ENCODE assay signal across 2 cellular contexts in the genomic region with DNA sequence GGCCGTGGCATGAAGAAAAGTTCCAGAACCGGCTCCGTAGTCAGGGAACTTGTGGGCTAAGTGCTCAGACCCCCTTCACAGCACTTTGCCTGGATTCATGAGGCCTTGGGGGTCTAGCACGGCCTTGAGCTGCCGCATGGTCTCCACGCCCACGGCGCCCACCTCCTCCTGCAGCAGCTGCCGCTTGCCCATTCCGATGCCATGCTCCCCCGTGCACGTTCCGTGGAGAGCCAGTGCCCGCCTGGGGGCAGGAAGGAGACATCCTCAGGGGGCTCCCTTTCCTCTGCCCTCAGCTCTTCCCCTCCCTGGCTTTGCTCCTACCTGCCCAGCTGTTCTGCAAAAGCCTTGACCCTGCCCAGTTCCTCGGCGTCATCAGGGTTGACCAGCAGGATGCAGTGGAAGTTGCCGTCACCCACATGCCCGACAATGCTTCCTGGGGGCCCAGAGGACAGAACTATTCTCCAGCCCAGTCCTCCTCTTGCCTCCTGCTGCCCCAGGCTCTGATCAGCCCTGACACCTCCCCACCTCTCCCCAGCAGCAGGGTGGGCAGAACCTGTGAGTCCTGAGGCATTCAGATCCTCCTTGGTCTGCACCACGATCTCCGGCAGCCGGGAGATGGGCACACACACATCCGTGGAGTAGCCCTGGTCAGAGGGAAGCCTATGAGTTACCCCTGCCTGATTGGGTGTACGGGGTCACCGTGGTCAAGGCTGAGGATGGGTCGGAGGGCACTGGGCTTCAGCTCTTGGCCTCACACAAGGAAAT.
TF ChIP-seq lines count a peak whose summit lies in the region.

No MANE protein-coding gene starts in this region.

TF ChIP-seq in GM23338, 12 proteins besides CTCF, POLR2A, EP300 and RAD21 (continues in another document):
- no peak for TF ChIP-seq STAT1 (IDR thresholded peaks at IDR 0.05; ENCODE audit: unreplicated experiment)
- TF ChIP-seq EZH2phosphoT487 (IDR thresholded peaks at IDR 0.05; ENCODE audit: unreplicated experiment): no peak
- TF ChIP-seq, protein P1, sequence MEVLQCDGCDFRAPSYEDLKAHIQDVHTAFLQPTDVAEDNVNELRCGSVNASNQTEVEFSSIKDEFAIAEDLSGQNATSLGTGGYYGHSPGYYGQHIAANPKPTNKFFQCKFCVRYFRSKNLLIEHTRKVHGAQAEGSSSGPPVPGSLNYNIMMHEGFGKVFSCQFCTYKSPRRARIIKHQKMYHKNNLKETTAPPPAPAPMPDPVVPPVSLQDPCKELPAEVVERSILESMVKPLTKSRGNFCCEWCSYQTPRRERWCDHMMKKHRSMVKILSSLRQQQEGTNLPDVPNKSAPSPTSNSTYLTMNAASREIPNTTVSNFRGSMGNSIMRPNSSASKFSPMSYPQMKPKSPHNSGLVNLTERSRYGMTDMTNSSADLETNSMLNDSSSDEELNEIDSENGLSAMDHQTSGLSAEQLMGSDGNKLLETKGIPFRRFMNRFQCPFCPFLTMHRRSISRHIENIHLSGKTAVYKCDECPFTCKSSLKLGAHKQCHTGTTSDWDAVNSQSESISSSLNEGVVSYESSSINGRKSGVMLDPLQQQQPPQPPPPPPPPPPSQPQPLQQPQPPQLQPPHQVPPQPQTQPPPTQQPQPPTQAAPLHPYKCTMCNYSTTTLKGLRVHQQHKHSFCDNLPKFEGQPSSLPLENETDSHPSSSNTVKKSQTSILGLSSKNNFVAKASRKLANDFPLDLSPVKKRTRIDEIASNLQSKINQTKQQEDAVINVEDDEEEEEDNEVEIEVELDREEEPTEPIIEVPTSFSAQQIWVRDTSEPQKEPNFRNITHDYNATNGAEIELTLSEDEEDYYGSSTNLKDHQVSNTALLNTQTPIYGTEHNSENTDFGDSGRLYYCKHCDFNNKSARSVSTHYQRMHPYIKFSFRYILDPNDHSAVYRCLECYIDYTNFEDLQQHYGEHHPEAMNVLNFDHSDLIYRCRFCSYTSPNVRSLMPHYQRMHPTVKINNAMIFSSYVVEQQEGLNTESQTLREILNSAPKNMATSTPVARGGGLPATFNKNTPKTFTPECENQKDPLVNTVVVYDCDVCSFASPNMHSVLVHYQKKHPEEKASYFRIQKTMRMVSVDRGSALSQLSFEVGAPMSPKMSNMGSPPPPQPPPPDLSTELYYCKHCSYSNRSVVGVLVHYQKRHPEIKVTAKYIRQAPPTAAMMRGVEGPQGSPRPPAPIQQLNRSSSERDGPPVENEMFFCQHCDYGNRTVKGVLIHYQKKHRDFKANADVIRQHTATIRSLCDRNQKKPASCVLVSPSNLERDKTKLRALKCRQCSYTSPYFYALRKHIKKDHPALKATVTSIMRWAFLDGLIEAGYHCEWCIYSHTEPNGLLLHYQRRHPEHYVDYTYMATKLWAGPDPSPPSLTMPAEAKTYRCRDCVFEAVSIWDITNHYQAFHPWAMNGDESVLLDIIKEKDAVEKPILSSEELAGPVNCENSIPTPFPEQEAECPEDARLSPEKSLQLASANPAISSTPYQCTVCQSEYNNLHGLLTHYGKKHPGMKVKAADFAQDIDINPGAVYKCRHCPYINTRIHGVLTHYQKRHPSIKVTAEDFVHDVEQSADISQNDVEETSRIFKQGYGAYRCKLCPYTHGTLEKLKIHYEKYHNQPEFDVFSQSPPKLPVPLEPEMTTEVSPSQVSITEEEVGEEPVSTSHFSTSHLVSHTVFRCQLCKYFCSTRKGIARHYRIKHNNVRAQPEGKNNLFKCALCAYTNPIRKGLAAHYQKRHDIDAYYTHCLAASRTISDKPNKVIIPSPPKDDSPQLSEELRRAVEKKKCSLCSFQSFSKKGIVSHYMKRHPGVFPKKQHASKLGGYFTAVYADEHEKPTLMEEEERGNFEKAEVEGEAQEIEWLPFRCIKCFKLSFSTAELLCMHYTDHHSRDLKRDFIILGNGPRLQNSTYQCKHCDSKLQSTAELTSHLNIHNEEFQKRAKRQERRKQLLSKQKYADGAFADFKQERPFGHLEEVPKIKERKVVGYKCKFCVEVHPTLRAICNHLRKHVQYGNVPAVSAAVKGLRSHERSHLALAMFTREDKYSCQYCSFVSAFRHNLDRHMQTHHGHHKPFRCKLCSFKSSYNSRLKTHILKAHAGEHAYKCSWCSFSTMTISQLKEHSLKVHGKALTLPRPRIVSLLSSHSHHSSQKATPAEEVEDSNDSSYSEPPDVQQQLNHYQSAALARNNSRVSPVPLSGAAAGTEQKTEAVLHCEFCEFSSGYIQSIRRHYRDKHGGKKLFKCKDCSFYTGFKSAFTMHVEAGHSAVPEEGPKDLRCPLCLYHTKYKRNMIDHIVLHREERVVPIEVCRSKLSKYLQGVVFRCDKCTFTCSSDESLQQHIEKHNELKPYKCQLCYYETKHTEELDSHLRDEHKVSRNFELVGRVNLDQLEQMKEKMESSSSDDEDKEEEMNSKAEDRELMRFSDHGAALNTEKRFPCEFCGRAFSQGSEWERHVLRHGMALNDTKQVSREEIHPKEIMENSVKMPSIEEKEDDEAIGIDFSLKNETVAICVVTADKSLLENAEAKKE (CRISPR knock-in tag; IDR thresholded peaks at IDR 0.05): no peak
- TF ChIP-seq, protein P2, sequence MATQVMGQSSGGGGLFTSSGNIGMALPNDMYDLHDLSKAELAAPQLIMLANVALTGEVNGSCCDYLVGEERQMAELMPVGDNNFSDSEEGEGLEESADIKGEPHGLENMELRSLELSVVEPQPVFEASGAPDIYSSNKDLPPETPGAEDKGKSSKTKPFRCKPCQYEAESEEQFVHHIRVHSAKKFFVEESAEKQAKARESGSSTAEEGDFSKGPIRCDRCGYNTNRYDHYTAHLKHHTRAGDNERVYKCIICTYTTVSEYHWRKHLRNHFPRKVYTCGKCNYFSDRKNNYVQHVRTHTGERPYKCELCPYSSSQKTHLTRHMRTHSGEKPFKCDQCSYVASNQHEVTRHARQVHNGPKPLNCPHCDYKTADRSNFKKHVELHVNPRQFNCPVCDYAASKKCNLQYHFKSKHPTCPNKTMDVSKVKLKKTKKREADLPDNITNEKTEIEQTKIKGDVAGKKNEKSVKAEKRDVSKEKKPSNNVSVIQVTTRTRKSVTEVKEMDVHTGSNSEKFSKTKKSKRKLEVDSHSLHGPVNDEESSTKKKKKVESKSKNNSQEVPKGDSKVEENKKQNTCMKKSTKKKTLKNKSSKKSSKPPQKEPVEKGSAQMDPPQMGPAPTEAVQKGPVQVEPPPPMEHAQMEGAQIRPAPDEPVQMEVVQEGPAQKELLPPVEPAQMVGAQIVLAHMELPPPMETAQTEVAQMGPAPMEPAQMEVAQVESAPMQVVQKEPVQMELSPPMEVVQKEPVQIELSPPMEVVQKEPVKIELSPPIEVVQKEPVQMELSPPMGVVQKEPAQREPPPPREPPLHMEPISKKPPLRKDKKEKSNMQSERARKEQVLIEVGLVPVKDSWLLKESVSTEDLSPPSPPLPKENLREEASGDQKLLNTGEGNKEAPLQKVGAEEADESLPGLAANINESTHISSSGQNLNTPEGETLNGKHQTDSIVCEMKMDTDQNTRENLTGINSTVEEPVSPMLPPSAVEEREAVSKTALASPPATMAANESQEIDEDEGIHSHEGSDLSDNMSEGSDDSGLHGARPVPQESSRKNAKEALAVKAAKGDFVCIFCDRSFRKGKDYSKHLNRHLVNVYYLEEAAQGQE (IDR thresholded peaks at IDR 0.05; ENCODE audit: unreplicated experiment): no peak
- TF ChIP-seq POLR2AphosphoS5 (IDR thresholded peaks at IDR 0.05; ENCODE audit: low read depth): no peak
- no peak for TF ChIP-seq CREB1 (CRISPR knock-in tag; IDR thresholded peaks at IDR 0.05; ENCODE audit: low read depth)
- TF ChIP-seq ZNF114 (CRISPR knock-in tag; IDR thresholded peaks at IDR 0.05): no peak
- no peak for TF ChIP-seq NANOG (IDR thresholded peaks at IDR 0.05; ENCODE audit: borderline replicate concordance)
- no peak for TF ChIP-seq EZH2 (IDR thresholded peaks at IDR 0.05; ENCODE audit: low read depth, unreplicated experiment)

TF ChIP-seq in endothelial cell of umbilical vein, 7 proteins besides CTCF, POLR2A, EP300 and RAD21:
- TF ChIP-seq FOS (IDR thresholded peaks at IDR 0.05; ENCODE audit: borderline replicate concordance, insufficient read depth, low read length) (no peak), POLR2AphosphoS5 (IDR thresholded peaks at IDR 0.05; ENCODE audit: insufficient read depth, low read depth, low read length) (peak; percentile 45), EZH2 (IDR thresholded peaks at IDR 0.05; ENCODE audit: borderline replicate concordance, low read depth, low read length, severe bottlenecking) (peak; percentile 40)
TF ChIP-seq in endothelial cell of umbilical vein: peak in this region for 2.
